ENCODE assay signal across 9 cellular contexts in the genomic region with DNA sequence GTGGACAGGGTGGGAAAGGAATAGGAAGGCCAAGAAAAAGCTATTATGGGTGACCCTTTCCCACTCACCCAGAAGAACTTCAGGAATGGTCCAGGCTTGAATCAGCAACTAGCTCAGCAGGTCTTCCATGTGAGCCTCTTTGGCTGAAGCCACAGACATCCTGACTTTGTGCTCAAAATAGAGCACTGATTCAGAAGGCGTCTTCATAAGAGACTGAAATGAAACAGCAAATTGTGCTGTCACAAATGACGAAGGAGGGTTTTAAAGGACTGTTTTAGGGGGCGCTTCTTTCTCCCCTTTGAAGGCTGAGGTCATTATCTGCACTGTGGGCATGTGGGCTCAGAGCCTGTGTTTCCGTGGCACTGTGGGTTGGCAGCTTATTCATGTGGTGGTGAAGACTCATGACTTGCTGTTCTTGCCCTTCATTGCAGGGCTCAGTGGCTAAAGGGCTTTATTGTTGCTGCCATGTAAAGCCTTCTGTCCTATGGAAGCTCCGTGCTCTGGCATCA.
DNase-seq lines count a peak whose midpoint lies in the region; ATAC-seq and TF ChIP-seq lines count a peak whose summit lies in the region.
"Had no signal": no experiment of that assay in that cellular context is flagged by ENCODE, and none has a peak within 500 bp of the region (broad histone marks: within the 10 kb centered on the region; RNA-seq: fewer than 3 reads in every experiment).

No MANE protein-coding gene starts in this region.

- no peak for ATAC-seq in GM18861 (IDR thresholded peaks at IDR 0.05; ENCODE audit: unreplicated experiment)

- H3K4me1 Mint-ChIP-seq in chondrocyte (ENCODE audit: low read depth), result peaks cover 75% of the 10 kb centered on the region
- H3K4me1 Mint-ChIP-seq: CD4-positive, alpha-beta memory T cell had no signal

- DNase-seq in AG08396 (ENCODE audit: low spot score) (peak; percentile 24), GM04503 (ENCODE audit: low read depth) (peak; percentile 27), chondrocyte (ENCODE audit: low spot score) (no peak), non-pigmented ciliary epithelial cell (ENCODE audit: low read depth) (peak; percentile 61), NCI-H1694 (lab: John Stamatoyannopoulos, UW) (no peak), GDM1 (lab: John Stamatoyannopoulos, UW) (no peak)
- DNase-seq in activated CD8-positive, alpha-beta memory T cell treated with anti-CD3 and anti-CD28 coated beads, Interleukin-2, amount 50 U/mL, for 4 hours, result no peak
- DNase-seq: CD4-positive, alpha-beta memory T cell had no signal

- no peaks in the 10 kb centered on the region for H3K36me3 Mint-ChIP-seq in chondrocyte (ENCODE audit: low read depth)
- H3K36me3 Mint-ChIP-seq: CD4-positive, alpha-beta memory T cell had no signal

- H3K27me3 Mint-ChIP-seq in chondrocyte (ENCODE audit: low read depth), result no peaks in the 10 kb centered on the region

- H3K4me3 Mint-ChIP-seq in chondrocyte (ENCODE audit: unreplicated experiment), result no peak overlapping the region
- H3K4me3 Mint-ChIP-seq: CD4-positive, alpha-beta memory T cell had no signal

- peak overlapping the region; percentile 100 for H3K27ac Mint-ChIP-seq in chondrocyte (ENCODE audit: unreplicated experiment)
- H3K27ac Mint-ChIP-seq: CD4-positive, alpha-beta memory T cell had no signal

- no peak for TF ChIP-seq CTCF in chondrocyte (IDR thresholded peaks at IDR 0.05)

- peaks cover 1% of the 10 kb centered on the region for H3K9me3 Mint-ChIP-seq in chondrocyte (ENCODE audit: low read depth)

Comparison
In these comparisons a context has a peak if more than half of its experiments do, and no peak if none do; other contexts are left out.
1. DNase-seq: peak in AG08396 (single experiment), GM04503 (single experiment) and non-pigmented ciliary epithelial cell (single experiment); none in chondrocyte (single experiment), NCI-H1694 (single experiment), GDM1 (single experiment) and activated CD8-positive, alpha-beta memory T cell treated with anti-CD3 and anti-CD28 coated beads, Interleukin-2, amount 50 U/mL, for 4 hours (single experiment).